Comparison of ENCODE assay signal across 8 cellular contexts in the genomic region with DNA sequence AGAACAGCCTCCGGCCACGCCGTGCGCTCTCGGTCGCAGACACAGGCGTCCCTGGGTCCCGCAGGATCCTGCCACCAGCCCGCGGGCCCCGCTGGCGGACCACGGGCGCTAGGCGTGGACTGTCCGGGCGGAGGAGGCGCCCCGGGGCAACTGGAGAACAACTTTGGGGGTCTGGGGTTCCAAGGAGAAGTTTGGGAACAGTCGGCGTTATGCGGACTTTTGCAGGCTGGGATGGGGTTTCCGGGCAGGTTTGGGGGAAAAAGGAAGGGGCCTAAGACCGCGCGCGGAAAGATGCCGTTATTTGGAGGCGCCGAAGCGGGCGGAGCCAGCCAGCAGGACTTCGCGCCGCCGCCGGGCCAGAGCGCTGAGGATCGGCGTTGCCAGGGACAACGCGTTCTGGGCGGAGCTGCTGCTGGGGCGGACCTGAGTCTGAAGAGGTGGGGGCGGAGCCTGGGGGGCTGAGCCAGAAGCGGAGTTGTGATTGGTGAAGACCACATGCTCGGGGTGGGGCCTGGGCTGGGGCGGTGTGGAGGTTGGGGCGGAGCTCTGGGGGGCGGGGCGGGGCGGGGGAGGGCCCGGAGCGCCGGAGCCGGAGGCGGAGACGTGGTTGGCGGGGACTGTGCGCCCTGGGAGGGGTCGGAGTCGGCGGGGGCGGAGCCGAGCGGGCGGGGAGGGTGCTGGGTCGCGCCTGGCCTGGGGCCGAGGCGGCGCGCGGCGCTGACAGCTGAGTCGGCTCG. TPM values are rescaled to one million over a fixed set of nuclear protein-coding genes. Genes with fewer than 3 reads are reported as not detected.
A peak's percentile ranks its signal among the peaks of the same experiment; 100 is the strongest.
DNase-seq lines count a peak whose midpoint lies in the region; ATAC-seq, FAIRE-seq and TF ChIP-seq lines count a peak whose summit lies in the region.

A gene (plus strand): TSS at position 680 of the 737 bp plus-strand sequence. CDS start 120 bp downstream, outside the sequence.

- H3K27me3 ChIP-seq in breast epithelium (no peaks in the 10 kb centered on the region), small intestine (ENCODE audit: control insufficient read depth in 2 of 2, insufficient read depth in 2 of 2, low read length in 2 of 2) (no peaks in the 10 kb centered on the region)

- CTCF ChIA-PET in AG04449 (lab: Yijun Ruan, JAX), result interaction anchor here (0.6 to 2.8 kb wide), 12 partner anchors 9 to 216 kb away, joined by 3 to 19 read pairs (median 4); no protein-coding TSS in a partner anchor

- H3K36me3 ChIP-seq in breast epithelium (no peaks in the 10 kb centered on the region), small intestine (ENCODE audit: control insufficient read depth in 2 of 2, insufficient read depth in 2 of 2, low read length in 2 of 2) (no peaks in the 10 kb centered on the region)

- no peak for TF ChIP-seq CTCF in AG04449 (IDR thresholded peaks at IDR 0.05; ENCODE audit: insufficient read depth, low read length, missing control alignments)
- no peak for TF ChIP-seq CTCF in VCaP (conservative IDR thresholded peaks at IDR 0.05)
- peak in 1 of 3 donors; percentile 16 for TF ChIP-seq CTCF in breast epithelium (IDR thresholded peaks at IDR 0.05)

- H3K27ac ChIP-seq in VCaP, result peak within 1 kb of the TSS; percentile 78
- H3K27ac ChIP-seq in breast epithelium, result peak within 1 kb of the TSS; percentile 78 to 90
- H3K27ac ChIP-seq in small intestine (ENCODE audit: low read depth in 1 of 2, low read length in 1 of 2), result peak within 1 kb of the TSS in 1 of 2 donors; percentile 90

- H3K4me3 ChIP-seq in AG04449 (ENCODE audit: low read depth, low read length), result peak within 1 kb of the TSS; percentile 80
- peak within 1 kb of the TSS; percentile 69 to 83 (median 80) for H3K4me3 ChIP-seq in breast epithelium
- peak within 1 kb of the TSS; percentile 65 to 73 for H3K4me3 ChIP-seq in small intestine (ENCODE audit: low read depth in 1 of 2, low read length in 2 of 2)

- H3K9me3 ChIP-seq in breast epithelium (no peaks in the 10 kb centered on the region), small intestine (ENCODE audit: control insufficient read depth, low read depth) (no peaks in the 10 kb centered on the region)

- peak; percentile 92 for DNase-seq in AG04449 (ENCODE audit: low read depth, low spot score)
- peak; percentile 91 for DNase-seq in NCI-H2196 (lab: John Stamatoyannopoulos, UW; ENCODE audit: unreplicated experiment)
- DNase-seq in breast epithelium (ENCODE audit: low spot score in 2 of 2), result peak; percentile 100
- DNase-seq in iPS-NIHi7 (ENCODE audit: extremely low spot score), result peak; percentile 99
- peak; percentile 99 for DNase-seq in small intestine

- WGBS in small intestine, 3 donors, result 0 to 1% (median 0%) methylated on average over 55 to 77 of the region's 77 CpGs

- TF ChIP-seq POLR2A in breast epithelium (IDR thresholded peaks at IDR 0.05), result no peak

- no peak for FAIRE-seq in small intestine (lab: Jason Lieb, UNC)

- peaks cover 0 to 5% of the 10 kb centered on the region in 2 donors for H3K4me1 ChIP-seq in breast epithelium
- no peaks in the 10 kb centered on the region for H3K4me1 ChIP-seq in small intestine (ENCODE audit: control insufficient read depth in 2 of 2, insufficient read depth in 1 of 2, low read depth in 1 of 2, low read length in 1 of 2)

- POLR2A ChIA-PET in AG04449 (lab: Yijun Ruan, JAX), result interaction anchor here (0.6 to 1.1 kb wide), 2 partner anchors 109 to 203 kb away, joined by 3 read pairs; a partner anchor contains a TSS

- ATAC-seq in GM18873 (IDR thresholded peaks at IDR 0.05; ENCODE audit: low FRiP score, unreplicated experiment), result peak; percentile 94
- ATAC-seq in HG03135 (IDR thresholded peaks at IDR 0.05; ENCODE audit: unreplicated experiment), result peak; percentile 94

- intact Hi-C loops in breast epithelium (cut with DNase I; ENCODE audit: low total_unique reads), result no loop called here

RNA-seq across cellular contexts. Expression of the gene that starts here (rescaled TPM):
- 1 to 10 TPM; 1.6 to 5.2 (median 2.6) TPM for total RNA-seq in breast epithelium
- polyA plus RNA-seq in small intestine, result under 1 TPM in 1 of 3 donors, not detected in 2; 0.64 TPM

Comparison
In these comparisons a context has a peak if more than half of its experiments do, and no peak if none do; other contexts are left out.
1. Peak in DNase-seq and H3K4me3 ChIP-seq in small intestine; RNA of the gene not detected or under 1 TPM.